ENCODE assay signal across 20 cellular contexts in the genomic region with DNA sequence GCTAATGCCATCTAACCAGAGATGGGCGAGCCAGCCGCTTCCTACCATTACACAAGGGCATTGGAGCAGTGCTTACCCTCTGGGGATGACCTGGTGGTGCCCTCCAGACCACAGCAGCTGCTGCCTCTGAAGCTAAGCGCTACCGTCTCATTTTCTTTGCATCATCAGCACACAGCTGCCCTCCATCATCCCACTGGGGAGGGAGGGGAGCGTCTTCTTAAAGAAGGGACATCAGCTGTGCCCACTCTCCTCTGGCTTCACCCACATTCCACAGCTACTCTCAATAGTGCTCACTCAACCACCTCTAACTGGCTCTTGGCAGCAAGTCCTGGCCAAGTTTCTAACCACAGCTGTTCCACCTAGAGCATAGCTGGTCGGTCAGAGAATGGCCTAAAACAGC.
DNase-seq lines count a peak whose midpoint lies in the region; ATAC-seq and TF ChIP-seq lines count a peak whose summit lies in the region.
"Had no signal": no experiment of that assay in that cellular context is flagged by ENCODE, and none has a peak within 500 bp of the region (broad histone marks: within the 10 kb centered on the region; RNA-seq: fewer than 3 reads in every experiment).

No MANE protein-coding gene starts in this region.

- no peaks in the 10 kb centered on the region for H3K9me3 ChIP-seq in BLaER1 treated with 17β-estradiol and CSF1 and Interleukin-3, amounts not matched to agents 10 nM and 100 nM (replicated peaks in 1 of 11)
- H3K9me3 ChIP-seq: breast epithelium, tibial nerve had no signal

- no peaks in the 10 kb centered on the region for H4K20me1 ChIP-seq in BLaER1 treated with 17β-estradiol and CSF1 and Interleukin-3, amounts not matched to agents 10 nM and 100 nM

- H3K9ac ChIP-seq in BLaER1 treated with 17β-estradiol and CSF1 and Interleukin-3, amounts not matched to agents 10 nM and 100 nM: 0 out of 22 replicates have a peak overlapping the region, but pooled peaks of 1 of the 11 experiments have one; percentile 2

- H3K27ac Mint-ChIP-seq in chondrocyte (ENCODE audit: unreplicated experiment): peak overlapping the region; percentile 28
- H3K27ac Mint-ChIP-seq: activated naive CD8-positive, alpha-beta T cell; activated T-helper 1 cell treated with anti-CD3 and anti-CD28 coated beads, Interleukin-12 subunit alpha, Interleukin-12 subunit beta, Interleukin-2, Interleukin-4 antibody, amounts not matched to agents 30 ng/mL and 10 ng/mL and 1 ng/mL, durations not matched to agents 14 hours and 24 hours and 36 hours; CD8-positive, alpha-beta T cell; IgD-negative memory B cell; stimulated activated memory B cell treated with anti-CD40 and anti-IgM and Interleukin-4, amounts not matched to agents 10 μg/mL and 1 μg/mL and 100 μg/mL, for 72 hours; T-helper 2 cell treated with Interferon-gamma antibody and Interleukin-4, amounts not matched to agents 5 μg/mL and 100 μg/mL, for 36 hours had no signal

- no peaks in the 10 kb centered on the region for H3K36me3 Mint-ChIP-seq in chondrocyte (ENCODE audit: low read depth)
- H3K36me3 Mint-ChIP-seq: activated naive CD8-positive, alpha-beta T cell; CD8-positive, alpha-beta T cell; IgD-negative memory B cell; stimulated activated memory B cell treated with anti-CD40 and anti-IgM and Interleukin-4, amounts not matched to agents 10 μg/mL and 1 μg/mL and 100 μg/mL, for 72 hours had no signal

- no peak for ATAC-seq in GM18861 (IDR thresholded peaks at IDR 0.05; ENCODE audit: unreplicated experiment)
- ATAC-seq: CD8-positive, alpha-beta T cell; HCT116; stimulated activated memory B cell treated with anti-CD40 and anti-IgM and Interleukin-4, amounts not matched to agents 10 μg/mL and 1 μg/mL and 100 μg/mL, for 72 hours had no signal

- H3K27me3 Mint-ChIP-seq in chondrocyte (ENCODE audit: low read depth): peaks cover 2% of the 10 kb centered on the region
- H3K27me3 Mint-ChIP-seq: activated naive CD8-positive, alpha-beta T cell; IgD-negative memory B cell; stimulated activated memory B cell treated with anti-CD40 and anti-IgM and Interleukin-4, amounts not matched to agents 10 μg/mL and 1 μg/mL and 100 μg/mL, for 72 hours had no signal

- H3K4me1 ChIP-seq in BLaER1 treated with 17β-estradiol and CSF1 and Interleukin-3, amounts not matched to agents 10 nM and 100 nM: peaks cover 0 to 50% (median 31%) of the 10 kb centered on the region in 10 experiments; a peak in 14 of 20 replicates
- H3K4me1 ChIP-seq: breast epithelium, tibial nerve had no signal

- no peak overlapping the region for H3K4me3 ChIP-seq in BLaER1 treated with 17β-estradiol and CSF1 and Interleukin-3, amounts not matched to agents 10 nM and 100 nM
- H3K4me3 ChIP-seq: breast epithelium, tibial nerve had no signal

- H3K4me1 Mint-ChIP-seq in chondrocyte (ENCODE audit: low read depth): peaks cover 7% of the 10 kb centered on the region
- H3K4me1 Mint-ChIP-seq: IgD-negative memory B cell; stimulated activated memory B cell treated with anti-CD40 and anti-IgM and Interleukin-4, amounts not matched to agents 10 μg/mL and 1 μg/mL and 100 μg/mL, for 72 hours had no signal

- peak overlapping the region in 4 of 11 experiments; percentile 60 to 73 (median 63); a peak in 8 of 22 replicates for H3K27ac ChIP-seq in BLaER1 treated with 17β-estradiol and CSF1 and Interleukin-3, amounts not matched to agents 10 nM and 100 nM
- H3K27ac ChIP-seq: breast epithelium, HL-60, tibial nerve had no signal

- H3K4me2 ChIP-seq in BLaER1 treated with 17β-estradiol and CSF1 and Interleukin-3, amounts not matched to agents 10 nM and 100 nM: peak overlapping the region in 10 of 11 experiments; percentile 9 to 74 (median 63); a peak in 17 of 22 replicates

- H3K4me3 Mint-ChIP-seq in chondrocyte (ENCODE audit: unreplicated experiment): no peak overlapping the region
- H3K4me3 Mint-ChIP-seq: activated naive CD8-positive, alpha-beta T cell; activated T-helper 1 cell treated with anti-CD3 and anti-CD28 coated beads, Interleukin-12 subunit alpha, Interleukin-12 subunit beta, Interleukin-2, Interleukin-4 antibody, amounts not matched to agents 30 ng/mL and 10 ng/mL and 1 ng/mL, durations not matched to agents 14 hours and 24 hours and 36 hours; CD8-positive, alpha-beta T cell; IgD-negative memory B cell; stimulated activated memory B cell treated with anti-CD40 and anti-IgM and Interleukin-4, amounts not matched to agents 10 μg/mL and 1 μg/mL and 100 μg/mL, for 72 hours; T-helper 2 cell treated with Interferon-gamma antibody and Interleukin-4, amounts not matched to agents 5 μg/mL and 100 μg/mL, for 36 hours had no signal

- H3K36me3 ChIP-seq in BLaER1 treated with 17β-estradiol and CSF1 and Interleukin-3, amounts not matched to agents 10 nM and 100 nM: no peaks in the 10 kb centered on the region
- H3K36me3 ChIP-seq: breast epithelium, tibial nerve had no signal

- DNase-seq in M059J (ENCODE audit: low read depth) (peak; percentile 62), chondrocyte (ENCODE audit: low spot score) (peak; percentile 55), myocyte (ENCODE audit: low read depth) (peak; percentile 100), hypothalamus (lab: John Stamatoyannopoulos, UW) (no peak), Ammon's horn (ENCODE audit: low spot score) (no peak)
- DNase-seq in central memory CD4-positive, alpha-beta T cell: no peak
- DNase-seq: CD8-positive, alpha-beta T cell; NCI-H1092 treated with DMSO at 0.1 percent for 48 hours; NCI-H748 treated with DMSO at 0.1 percent for 48 hours had no signal

- H3K9me3 Mint-ChIP-seq in chondrocyte (ENCODE audit: low read depth): no peaks in the 10 kb centered on the region

- no peaks in the 10 kb centered on the region for H3K27me3 ChIP-seq in BLaER1 treated with 17β-estradiol and CSF1 and Interleukin-3, amounts not matched to agents 10 nM and 100 nM
- H3K27me3 ChIP-seq: breast epithelium, tibial nerve had no signal

- no peak for TF ChIP-seq CTCF in chondrocyte (IDR thresholded peaks at IDR 0.05)

Comparison
In these comparisons a context has a peak if more than half of its experiments do, and no peak if none do; other contexts are left out.
1. DNase-seq: peak in M059J (single experiment), chondrocyte (single experiment) and myocyte (single experiment); none in central memory CD4-positive, alpha-beta T cell (single experiment), hypothalamus (0 of 51) and Ammon's horn (single experiment).